In genomic region chr14:28542040-28542439, GRCh38 we compare ENCODE assay signal across 18 cellular contexts.
"Had no signal": no experiment of that assay in that cellular context is flagged by ENCODE, and none has a peak within 500 bp of the region (broad histone marks: within the 10 kb centered on the region; RNA-seq: fewer than 3 reads in every experiment).

No MANE protein-coding gene starts in this region.

- H3K4me2 ChIP-seq: hepatocyte had no signal

- H3K36me3 ChIP-seq: upper lobe of left lung had no signal

- H3K79me2 ChIP-seq: hepatocyte had no signal

- H3K27me3 ChIP-seq: hepatocyte, upper lobe of left lung had no signal

- H3K27ac ChIP-seq: hepatocyte, psoas muscle, upper lobe of left lung had no signal

- H3K4me1 Mint-ChIP-seq: activated CD8-positive, alpha-beta memory T cell treated with anti-CD3 and anti-CD28 coated beads, Interleukin-2, amount 10 ng/mL, durations not matched to agents 7 days and 5 days had no signal

- H3K4me3 ChIP-seq: hepatocyte, psoas muscle, upper lobe of left lung had no signal

- H3K9me3 ChIP-seq: psoas muscle had no signal

- H3K36me3 Mint-ChIP-seq: activated CD8-positive, alpha-beta memory T cell treated with anti-CD3 and anti-CD28 coated beads, Interleukin-2, amount 10 ng/mL, durations not matched to agents 7 days and 5 days; activated naive CD8-positive, alpha-beta T cell had no signal

- H3K4me1 ChIP-seq: psoas muscle, upper lobe of left lung had no signal

- DNase-seq: activated CD4-positive, alpha-beta T cell treated with anti-CD3 and anti-CD28 coated beads, Interleukin-2, amount 50 U/mL, for 48 hours; activated CD4-positive, CD25-positive, alpha-beta regulatory T cell treated with anti-CD3 and anti-CD28 coated beads, Interleukin-2, amount 50 U/mL, for 72 hours; activated CD8-positive, alpha-beta memory T cell treated with anti-CD3 and anti-CD28 coated beads, Interleukin-2, amount 10 ng/mL, durations not matched to agents 7 days and 5 days; activated gamma-delta T cell; activated T-cell treated with anti-CD3 and anti-CD28 coated beads, Interleukin-2, amount 50 U/mL, for 24 hours; anterior cingulate cortex; caudate nucleus; erythroblast; left ventricle myocardium superior; psoas muscle; stimulated activated CD4-positive, alpha-beta T cell treated with anti-CD3 and anti-CD28 coated beads, Interleukin-12 subunit alpha, Interleukin-12 subunit beta, amount 100 ng/mL, for 4 hours; stimulated activated CD4-positive, alpha-beta T cell treated with anti-CD3 and anti-CD28 coated beads, Interleukin-2, amount 100 ng/mL, for 48 hours; stimulated activated naive CD4-positive, alpha-beta T cell treated with Interleukin-2 at 50 U/mL for 16 hours; upper lobe of left lung had no signal

- H3K27ac Mint-ChIP-seq: activated CD8-positive, alpha-beta memory T cell treated with anti-CD3 and anti-CD28 coated beads, Interleukin-2, amount 10 ng/mL, durations not matched to agents 7 days and 5 days; activated naive CD8-positive, alpha-beta T cell; activated T-cell treated with anti-CD3 and anti-CD28 coated beads, Interleukin-2, amount 50 U/mL, for 24 hours; dendritic cell treated with granulocyte-macrophage colony-stimulating factor and Interleukin-4, amounts not matched to agents 40 ng/mL and 50 ng/mL, for 4 days had no signal

- H3K27me3 Mint-ChIP-seq: activated CD8-positive, alpha-beta memory T cell treated with anti-CD3 and anti-CD28 coated beads, Interleukin-2, amount 10 ng/mL, durations not matched to agents 7 days and 5 days; activated naive CD8-positive, alpha-beta T cell; activated T-cell treated with anti-CD3 and anti-CD28 coated beads, Interleukin-2, amount 50 U/mL, for 24 hours; dendritic cell treated with granulocyte-macrophage colony-stimulating factor and Interleukin-4, amounts not matched to agents 40 ng/mL and 50 ng/mL, for 4 days had no signal

- ATAC-seq: activated CD8-positive, alpha-beta memory T cell treated with anti-CD3 and anti-CD28 coated beads, Interleukin-2, amount 10 ng/mL, durations not matched to agents 7 days and 5 days; left ventricle myocardium superior; psoas muscle; sciatic nerve had no signal

- H3K4me3 Mint-ChIP-seq: activated CD8-positive, alpha-beta memory T cell treated with anti-CD3 and anti-CD28 coated beads, Interleukin-2, amount 10 ng/mL, durations not matched to agents 7 days and 5 days; activated naive CD8-positive, alpha-beta T cell; activated T-cell treated with anti-CD3 and anti-CD28 coated beads, Interleukin-2, amount 50 U/mL, for 24 hours; dendritic cell treated with granulocyte-macrophage colony-stimulating factor and Interleukin-4, amounts not matched to agents 40 ng/mL and 50 ng/mL, for 4 days had no signal

- H2AFZ ChIP-seq: hepatocyte had no signal
